ENCODE assay signal across 1 cellular context in the genomic region with DNA sequence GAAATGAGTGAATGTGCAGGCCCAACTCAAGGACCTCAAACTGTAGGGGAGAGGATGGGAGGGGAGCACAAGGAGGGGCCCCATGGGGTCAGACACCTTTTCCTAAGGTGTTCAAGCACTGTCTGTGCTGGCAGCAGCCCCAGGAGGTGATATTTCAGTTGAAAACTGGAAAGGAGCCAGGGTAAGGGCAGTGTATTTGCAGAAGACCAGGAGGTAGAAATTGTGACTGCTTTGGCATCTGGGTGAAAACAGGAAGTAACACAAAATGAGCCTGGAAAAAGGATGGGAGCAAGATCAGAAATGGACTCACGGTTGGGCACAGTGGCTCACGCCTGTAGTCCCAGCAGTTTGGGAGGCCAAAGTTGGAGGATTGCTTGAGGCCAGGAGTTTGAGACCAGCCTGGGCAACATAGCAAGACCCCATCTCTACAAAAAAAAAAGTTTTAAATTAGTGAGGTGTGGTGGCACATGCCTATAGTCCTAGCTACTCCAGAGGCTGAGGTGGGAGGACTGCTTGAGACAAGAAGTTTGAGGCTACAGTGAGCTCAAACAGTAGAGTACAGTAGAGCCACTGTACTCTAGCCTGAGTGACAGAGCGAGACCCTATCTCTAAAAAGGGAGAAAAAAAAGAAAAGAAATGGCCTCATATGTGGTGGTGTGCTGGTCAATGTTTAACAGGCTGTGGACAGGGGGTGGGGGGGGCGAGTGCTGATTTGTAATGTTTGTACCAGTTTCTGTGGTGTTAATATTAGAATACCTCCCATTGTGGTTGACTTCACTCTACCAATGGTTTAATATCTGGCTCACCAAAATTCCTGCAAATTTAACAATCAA.
TF ChIP-seq lines count a peak whose summit lies in the region.

No MANE protein-coding gene starts in this region.

TF ChIP-seq in K562, 482 proteins besides CTCF, POLR2A, EP300 and RAD21:
- TF ChIP-seq POU5F1 (IDR thresholded peaks at IDR 0.05; ENCODE audit: borderline replicate concordance, low read depth, low read length, partially characterized antibody) (no peak), ZNF121 (CRISPR knock-in tag; conservative IDR thresholded peaks at IDR 0.05) (peak; percentile 38), ZBTB1 (CRISPR knock-in tag; IDR thresholded peaks at IDR 0.05; ENCODE audit: borderline replicate concordance, low read depth) (no peak), CBX5 (IDR thresholded peaks at IDR 0.05; ENCODE audit: borderline replicate concordance, low read depth) (no peak), KDM1A (IDR thresholded peaks at IDR 0.05) (no peak), ZZZ3 (IDR thresholded peaks at IDR 0.05) (no peak)
- TF ChIP-seq, protein P1, sequence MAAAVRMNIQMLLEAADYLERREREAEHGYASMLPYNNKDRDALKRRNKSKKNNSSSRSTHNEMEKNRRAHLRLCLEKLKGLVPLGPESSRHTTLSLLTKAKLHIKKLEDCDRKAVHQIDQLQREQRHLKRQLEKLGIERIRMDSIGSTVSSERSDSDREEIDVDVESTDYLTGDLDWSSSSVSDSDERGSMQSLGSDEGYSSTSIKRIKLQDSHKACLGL (CRISPR knock-in tag; IDR thresholded peaks at IDR 0.05; ENCODE audit: borderline replicate concordance, poor library complexity, severe bottlenecking) = no peak
TF ChIP-seq in K562: peak in this region for 1.
